In genomic region chr2:238839428-238839827, GRCh38 we compare ENCODE assay signal across 2 cellular contexts.
TF ChIP-seq lines count a peak whose summit lies in the region.

No MANE protein-coding gene starts in this region.

TF ChIP-seq in HepG2, 621 proteins besides CTCF, POLR2A, EP300 and RAD21:
- TF ChIP-seq NFE2L2 (IDR thresholded peaks at IDR 0.05; ENCODE audit: low read length) (peak; percentile 50; the same call in 1 of the 2 replicates), ZSCAN12 (CRISPR knock-in tag; IDR thresholded peaks at IDR 0.05) (no peak), ZNF691 (CRISPR knock-in tag; IDR thresholded peaks at IDR 0.05; ENCODE audit: borderline replicate concordance, low read depth) (no peak), NAIF1 (CRISPR knock-in tag; IDR thresholded peaks at IDR 0.05; ENCODE audit: borderline replicate concordance) (no peak), ZNF563 (CRISPR knock-in tag; IDR thresholded peaks at IDR 0.05) (no peak), NFE2 (CRISPR knock-in tag; IDR thresholded peaks at IDR 0.05) (0 out of 2 replicates have a peak, but pooled peaks have one; percentile 19), ESRRA (CRISPR knock-in tag; IDR thresholded peaks at IDR 0.05; ENCODE audit: low read depth) (no peak), YEATS2 (CRISPR knock-in tag; IDR thresholded peaks at IDR 0.05; ENCODE audit: borderline replicate concordance) (no peak), ZNF510 (CRISPR knock-in tag; IDR thresholded peaks at IDR 0.05; ENCODE audit: low read depth) (no peak), SMC3 (IDR thresholded peaks at IDR 0.05; ENCODE audit: low read length) (peak; percentile 50), STAG1 (CRISPR knock-in tag; IDR thresholded peaks at IDR 0.05) (peak; percentile 54), ZNF891 (CRISPR knock-in tag; IDR thresholded peaks at IDR 0.05) (peak; percentile 37; the same call in 1 of the 2 replicates), SALL1 (CRISPR knock-in tag; IDR thresholded peaks at IDR 0.05) (no peak), SOX5 (CRISPR knock-in tag; IDR thresholded peaks at IDR 0.05; ENCODE audit: borderline replicate concordance) (no peak)

TF ChIP-seq in K562, 482 proteins besides CTCF, POLR2A, EP300 and RAD21:
- TF ChIP-seq C11orf30 (IDR thresholded peaks at IDR 0.05; ENCODE audit: low read depth) (no peak), SRSF1 (IDR thresholded peaks at IDR 0.05; ENCODE audit: low read depth, low read length) (no peak), ZSCAN29 (IDR thresholded peaks at IDR 0.05) (no peak), NFE2 (IDR thresholded peaks at IDR 0.05; ENCODE audit: low read depth) (0 out of 2 replicates have a peak, but pooled peaks have one; percentile 18)
